19 cellular contexts compared by ENCODE assay signal in genomic region chr20:35630636-35631035, GRCh38.
"Had no signal": no experiment of that assay in that cellular context is flagged by ENCODE, and none has a peak within 500 bp of the region (broad histone marks: within the 10 kb centered on the region; RNA-seq: fewer than 3 reads in every experiment).

No MANE protein-coding gene starts in this region.

- H3K4me3 ChIP-seq: esophagus squamous epithelium, gastroesophageal sphincter, mucosa of descending colon, thyroid gland, upper lobe of right lung had no signal

- DNase-seq: activated CD4-positive, alpha-beta memory T cell treated with anti-CD3 and anti-CD28 coated beads for 36 hours; activated naive CD8-positive, alpha-beta T cell treated with anti-CD3 and anti-CD28 coated beads for 36 hours; activated T-cell treated with anti-CD3 and anti-CD28 coated beads for 4 hours; esophagus squamous epithelium; islet precursor cell; left cardiac atrium; mesenchymal stem cell; mucosa of descending colon; nephron progenitor cell; nucleus accumbens; stimulated activated CD4-positive, alpha-beta T cell treated with anti-CD3 and anti-CD28 coated beads, Interleukin-2, amount 100 ng/mL, for 48 hours; stimulated activated naive CD4-positive, alpha-beta T cell treated with Interleukin-2 at 50 U/mL for 16 hours; substantia nigra; T1000; thyroid gland; upper lobe of right lung had no signal

- H3K27ac Mint-ChIP-seq: activated CD4-positive, alpha-beta memory T cell treated with anti-CD3 and anti-CD28 coated beads for 36 hours; activated naive CD8-positive, alpha-beta T cell treated with anti-CD3 and anti-CD28 coated beads for 36 hours; nephron progenitor cell; WTC11 had no signal

- H3K9me3 ChIP-seq: esophagus squamous epithelium, gastroesophageal sphincter, mucosa of descending colon, thyroid gland, upper lobe of right lung had no signal

- H3K4me1 ChIP-seq: esophagus squamous epithelium, gastroesophageal sphincter, thyroid gland, upper lobe of right lung had no signal

- H3K27me3 Mint-ChIP-seq: activated CD4-positive, alpha-beta memory T cell treated with anti-CD3 and anti-CD28 coated beads for 36 hours; activated naive CD8-positive, alpha-beta T cell treated with anti-CD3 and anti-CD28 coated beads for 36 hours; central memory CD8-positive, alpha-beta T cell had no signal

- ATAC-seq: gastroesophageal sphincter, left cardiac atrium, mucosa of descending colon, upper lobe of right lung, WTC11 had no signal

- H3K27me3 ChIP-seq: esophagus squamous epithelium, gastroesophageal sphincter, thyroid gland, upper lobe of right lung had no signal

- H3K9me3 Mint-ChIP-seq: activated CD4-positive, alpha-beta memory T cell treated with anti-CD3 and anti-CD28 coated beads for 36 hours; activated naive CD8-positive, alpha-beta T cell treated with anti-CD3 and anti-CD28 coated beads for 36 hours; central memory CD8-positive, alpha-beta T cell; nephron progenitor cell had no signal

- H3K27ac ChIP-seq: esophagus squamous epithelium, gastroesophageal sphincter, thyroid gland, upper lobe of right lung had no signal

- H3K4me1 Mint-ChIP-seq: WTC11 had no signal

- H3K4me3 Mint-ChIP-seq: activated CD4-positive, alpha-beta memory T cell treated with anti-CD3 and anti-CD28 coated beads for 36 hours; activated naive CD8-positive, alpha-beta T cell treated with anti-CD3 and anti-CD28 coated beads for 36 hours; central memory CD8-positive, alpha-beta T cell; nephron progenitor cell; WTC11 had no signal
